Comparison of ENCODE assay signal across 9 cellular contexts in the genomic region with DNA sequence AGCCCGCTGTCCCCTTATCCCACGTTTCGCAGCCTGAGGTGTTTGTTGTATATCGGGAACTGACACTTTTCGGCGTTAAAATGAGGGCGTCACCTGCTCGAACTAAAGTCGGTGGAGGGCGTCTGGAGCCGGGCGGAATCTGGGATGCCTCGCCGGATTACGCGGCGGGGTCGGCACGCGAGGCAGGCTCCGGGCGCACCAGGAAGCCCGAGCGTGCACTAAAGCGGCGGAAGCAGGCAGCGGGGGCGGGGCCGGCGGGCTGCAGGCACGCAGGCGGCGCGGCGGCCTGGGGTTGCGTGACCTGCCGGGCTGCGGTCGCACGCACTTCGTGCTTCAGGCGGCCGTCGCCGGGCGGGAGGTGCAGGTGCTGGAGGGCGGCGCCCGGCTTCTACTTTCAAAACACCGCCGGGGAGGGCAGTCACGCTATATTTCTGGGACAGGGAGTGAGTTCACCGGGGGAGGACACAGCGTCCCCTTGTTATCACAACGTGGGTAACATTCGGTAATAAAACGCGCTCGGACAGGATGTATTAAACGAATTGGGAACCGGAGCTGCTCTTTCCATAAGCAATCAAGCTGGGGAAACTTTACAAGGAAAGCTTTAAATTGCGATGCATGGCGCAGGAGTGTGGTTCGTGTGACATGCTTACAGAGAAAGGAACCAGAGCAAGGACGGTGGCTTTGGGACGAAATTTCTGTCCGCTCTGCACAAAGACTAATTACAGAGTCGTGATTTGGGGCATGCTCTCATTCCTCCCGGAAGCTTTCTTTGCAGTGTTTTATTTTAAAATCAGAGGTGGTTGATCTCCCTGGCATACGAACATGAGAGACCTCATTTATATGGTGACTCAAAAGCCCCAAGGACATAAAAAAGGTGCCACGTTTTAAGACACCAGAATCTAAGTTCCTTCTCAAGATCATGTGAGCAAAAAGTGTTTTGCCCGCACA. TPM values are rescaled to one million over a fixed set of nuclear protein-coding genes. Genes with fewer than 3 reads are reported as not detected.
DNase-seq lines count a peak whose midpoint lies in the region; ATAC-seq, FAIRE-seq and TF ChIP-seq lines count a peak whose summit lies in the region.
"Had no signal": no experiment of that assay in that cellular context is flagged by ENCODE, and none has a peak within 500 bp of the region (broad histone marks: within the 10 kb centered on the region; RNA-seq: fewer than 3 reads in every experiment).

No MANE protein-coding gene starts in this region.

- peaks cover 38% of the 10 kb centered on the region for H3K4me1 Mint-ChIP-seq in CD4-positive, alpha-beta T cell (ENCODE audit: low read depth)

- dilution Hi-C loops in endothelial cell of umbilical vein (cut with MboI; ENCODE audit: extremely low pct_ligation_motif_present, low sequenced_read_pairs): loop anchor here (25.0 kb wide), 1 partner anchor 105 kb away; no protein-coding TSS in a partner anchor

- peak; percentile 81 for ATAC-seq in CD4-positive, alpha-beta T cell (ENCODE audit: poor library complexity)
- peak; percentile 59 for ATAC-seq in GM19328 (IDR thresholded peaks at IDR 0.05; ENCODE audit: unreplicated experiment)
- ATAC-seq in HG03442 (IDR thresholded peaks at IDR 0.05; ENCODE audit: unreplicated experiment): peak; percentile 63
- ATAC-seq in mucosa of descending colon: peak; percentile 89

- H3K4me3 Mint-ChIP-seq in CD4-positive, alpha-beta T cell: peak overlapping the region; percentile 93

- peak overlapping the region; percentile 70 for H3K4me2 ChIP-seq in endothelial cell of umbilical vein (ENCODE audit: insufficient read depth, low read length)

- peak; percentile 66 to 90 (median 80) for DNase-seq in CD4-positive, alpha-beta T cell
- DNase-seq in NOMO-1 treated with dmso at 0.1 percent for 144 hours (lab: John Stamatoyannopoulos, UW; ENCODE audit: unreplicated experiment): peak; percentile 89
- DNase-seq in activated CD8-positive, alpha-beta memory T cell treated with anti-CD3 and anti-CD28 coated beads, Interleukin-2, amount 50 U/mL, for 48 hours: peak; percentile 92
- DNase-seq in endothelial cell of umbilical vein (ENCODE audit: low read depth, low spot score): peak; percentile 86
- DNase-seq in mucosa of descending colon: peak; percentile 92 to 94 (median 93)
- DNase-seq in stimulated activated CD8-positive, alpha-beta memory T cell treated with anti-CD3 and anti-CD28 coated beads, Interleukin-4, amount 100 ng/mL, for 1 hour (ENCODE audit: low read depth in 2 of 2, low spot score in 1 of 2): peak; percentile 53 to 65

- no peaks in the 10 kb centered on the region for H3K27me3 ChIP-seq in CD4-positive, alpha-beta T cell (ENCODE audit: control insufficient read depth, insufficient read depth, low read length)
- H3K27me3 ChIP-seq in endothelial cell of umbilical vein (ENCODE audit: control insufficient read depth in 2 of 2, insufficient read depth in 2 of 2, low read length in 2 of 2): no peaks in the 10 kb centered on the region

- no peaks in the 10 kb centered on the region for H3K27me3 Mint-ChIP-seq in CD4-positive, alpha-beta T cell

- H3K36me3 ChIP-seq in endothelial cell of umbilical vein (ENCODE audit: control insufficient read depth in 2 of 2, extremely low read depth in 1 of 2, insufficient read depth in 2 of 2, low read length in 2 of 2): no peaks in the 10 kb centered on the region
- no peaks in the 10 kb centered on the region for H3K36me3 ChIP-seq in mucosa of descending colon (ENCODE audit: low read depth)

- FAIRE-seq in endothelial cell of umbilical vein (lab: Jason Lieb, UNC): peak; percentile 75

- POLR2A ChIA-PET in CD4-positive, alpha-beta T cell (lab: Charles Lee): interaction anchor here (0.6 to 4.5 kb wide), 16 partner anchors 9 to 358 kb away, joined by 3 to 26 read pairs (median 4); a partner anchor contains a TSS
- POLR2A ChIA-PET in endothelial cell of umbilical vein (lab: Charles Lee): interaction anchor here (0.7 kb wide), 1 partner anchor 262 kb away, joined by 3 read pairs; a partner anchor contains a TSS

- H3K27ac Mint-ChIP-seq in CD4-positive, alpha-beta T cell: peak overlapping the region; percentile 89

- H3K79me2 ChIP-seq in endothelial cell of umbilical vein (ENCODE audit: control insufficient read depth, insufficient read depth, low read length): no peaks in the 10 kb centered on the region

- CTCF ChIA-PET in CD4-positive, alpha-beta T cell (lab: Charles Lee): interaction anchor here (0.8 to 1.5 kb wide), 5 partner anchors 13 to 320 kb away, joined by 3 read pairs; no protein-coding TSS in a partner anchor
- CTCF ChIA-PET in endothelial cell of umbilical vein (lab: Charles Lee): interaction anchor here (1.0 to 1.5 kb wide), 4 partner anchors 25 to 317 kb away, joined by 3 to 5 read pairs (median 3); no protein-coding TSS in a partner anchor

- no peak for TF ChIP-seq POLR2A in endothelial cell of umbilical vein (IDR thresholded peaks at IDR 0.05; ENCODE audit: low read depth, low read length)

- no peaks in the 10 kb centered on the region for H3K9me1 ChIP-seq in endothelial cell of umbilical vein (replicated peaks; ENCODE audit: control insufficient read depth, extremely low read depth, insufficient read depth, low read length)

- intact Hi-C loops in CD4-positive, alpha-beta T cell (cut with DNase I, micrococcal nuclease): loop anchor here (2.0 to 10.0 kb wide), 6 partner anchors 140 to 942 kb away; a partner anchor contains a TSS
- intact Hi-C loops in endothelial cell of umbilical vein (cut with micrococcal nuclease): loop anchor here (1.0 to 5.0 kb wide), 8 partner anchors 9 to 715 kb away; a partner anchor contains a TSS
- intact Hi-C loops in mucosa of descending colon (cut with DNase I, micrococcal nuclease): loop anchor here in 1 of 2 donors (10.0 kb wide), 1 partner anchor 262 kb away; a partner anchor contains a TSS

- H3K4me1 ChIP-seq in endothelial cell of umbilical vein (ENCODE audit: control insufficient read depth, extremely low read depth, insufficient read depth, low read length): peaks cover 56% of the 10 kb centered on the region
- H3K4me1 ChIP-seq in mucosa of descending colon (ENCODE audit: low read depth): peaks cover 24% of the 10 kb centered on the region

- no peaks in the 10 kb centered on the region for H3K9me3 Mint-ChIP-seq in CD4-positive, alpha-beta T cell

- BruUV-seq in endothelial cell of umbilical vein (replicated peaks; lab: Mats Ljungman, UMichigan): TSS peak; percentile 93

- peak overlapping the region; percentile 17 for H2AFZ ChIP-seq in endothelial cell of umbilical vein (ENCODE audit: low read depth, low read length)

- peak overlapping the region; percentile 65 for H3K27ac ChIP-seq in CD4-positive, alpha-beta T cell (ENCODE audit: low read depth, low read length)
- peak overlapping the region; percentile 91 for H3K27ac ChIP-seq in endothelial cell of umbilical vein (ENCODE audit: insufficient read depth, low read depth, low read length)

- peaks cover 4% of the 10 kb centered on the region for H3K9me3 ChIP-seq in CD4-positive, alpha-beta T cell (ENCODE audit: control insufficient read depth, low read length)
- H3K9me3 ChIP-seq in endothelial cell of umbilical vein (replicated peaks; ENCODE audit: control insufficient read depth, insufficient read depth, low read length): no peaks in the 10 kb centered on the region
- H3K9me3 ChIP-seq in mucosa of descending colon: no peaks in the 10 kb centered on the region

- H3K4me3 ChIP-seq in endothelial cell of umbilical vein (replicated peaks in 1 of 3; ENCODE audit: insufficient read depth in 1 of 3, low read depth in 1 of 3, low read length in 3 of 3): peak overlapping the region in 2 of 3 experiments; percentile 37
- peak overlapping the region; percentile 26 for H3K4me3 ChIP-seq in mucosa of descending colon

- no peaks in the 10 kb centered on the region for H3K36me3 Mint-ChIP-seq in CD4-positive, alpha-beta T cell (ENCODE audit: low read depth)

- no peak for TF ChIP-seq CTCF in CD4-positive, alpha-beta T cell (IDR thresholded peaks at IDR 0.05)
- TF ChIP-seq CTCF in endothelial cell of umbilical vein (IDR thresholded peaks at IDR 0.05; ENCODE audit: extremely low read depth in 1 of 2, insufficient read depth in 1 of 2, low read depth in 1 of 2, low read length in 2 of 2): no peak
- no peak for TF ChIP-seq CTCF in mucosa of descending colon (IDR thresholded peaks at IDR 0.05)

- no peaks in the 10 kb centered on the region for H4K20me1 ChIP-seq in endothelial cell of umbilical vein (replicated peaks; ENCODE audit: control insufficient read depth, extremely low read depth, insufficient read depth, low read length)

- peak overlapping the region; percentile 94 for H3K9ac ChIP-seq in endothelial cell of umbilical vein (replicated peaks; ENCODE audit: extremely low read depth, insufficient read depth, low read length)

TF ChIP-seq in endothelial cell of umbilical vein, 7 proteins besides CTCF, POLR2A, EP300 and RAD21:
- TF ChIP-seq, protein P1, sequence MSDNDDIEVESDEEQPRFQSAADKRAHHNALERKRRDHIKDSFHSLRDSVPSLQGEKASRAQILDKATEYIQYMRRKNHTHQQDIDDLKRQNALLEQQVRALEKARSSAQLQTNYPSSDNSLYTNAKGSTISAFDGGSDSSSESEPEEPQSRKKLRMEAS (IDR thresholded peaks at IDR 0.05; ENCODE audit: insufficient read depth, insufficient read length): no peak
- TF ChIP-seq MYC (IDR thresholded peaks at IDR 0.05; ENCODE audit: low read depth, low read length): no peak
- TF ChIP-seq POLR2AphosphoS5 (IDR thresholded peaks at IDR 0.05; ENCODE audit: insufficient read depth, low read depth, low read length): peak; percentile 94
- peak; percentile 19 for TF ChIP-seq FOS (IDR thresholded peaks at IDR 0.05; ENCODE audit: borderline replicate concordance, insufficient read depth, low read length)
- no peak for TF ChIP-seq JUN (IDR thresholded peaks at IDR 0.05; ENCODE audit: borderline replicate concordance, insufficient read depth, insufficient read length, low read depth)
- TF ChIP-seq GATA2 (IDR thresholded peaks at IDR 0.05; ENCODE audit: insufficient read depth, insufficient read length, low read depth, low read length): peak; percentile 68
- no peak for TF ChIP-seq EZH2 (IDR thresholded peaks at IDR 0.05; ENCODE audit: borderline replicate concordance, low read depth, low read length, severe bottlenecking)

RNA-seq across cellular contexts. Expression of a gene that starts 9.1 kb away (rescaled TPM):
- total RNA-seq in CD4-positive, alpha-beta T cell: 1 to 10 TPM in 1 of 2 experiments, under 1 TPM in 1; 0.77 to 1.0 TPM
- total RNA-seq in endothelial cell of umbilical vein (0.21 and 0.64 TPM in 2 replicates), mucosa of descending colon (1 to 10 TPM; 1.9 to 3.5 (median 1.9) TPM)
- 0.07 and 0.16 TPM in 2 replicates for polyA plus RNA-seq in endothelial cell of umbilical vein
- 0.10 and 0.13 TPM in 2 replicates for polyA plus RNA-seq in endothelial cell of umbilical vein (2011; cell fraction: cytosol; rRNA removed)
- 0.27 and 0.42 TPM in 2 replicates for polyA plus RNA-seq in endothelial cell of umbilical vein (2011; cell fraction: nucleus; rRNA removed)
- 0.13 TPM in 1 of 2 replicates, not detected in the other for polyA plus RNA-seq in endothelial cell of umbilical vein (2012)
- 0.51 and 1.4 TPM in 2 replicates for polyA minus RNA-seq in endothelial cell of umbilical vein
- polyA minus RNA-seq in endothelial cell of umbilical vein (2011; cell fraction: cytosol; rRNA and poly(A)+ RNA removed): 1.4 TPM
- 2.6 and 4.0 TPM in 2 replicates for polyA minus RNA-seq in endothelial cell of umbilical vein (2011; cell fraction: nucleus; rRNA and poly(A)+ RNA removed)
- total RNA-seq: glomerular endothelial cell had no signal

Comparison
In these comparisons a context has a peak if more than half of its experiments do, and no peak if none do; other contexts are left out.
1. Peak in every context shown above with its lines: DNase-seq, ATAC-seq, H3K4me3 ChIP-seq and H3K27ac ChIP-seq.